Comparison of ENCODE assay signal across 35 cellular contexts in genomic region chrX:139267858-139268257, GRCh38.
"Had no signal": no experiment of that assay in that cellular context is flagged by ENCODE, and none has a peak within 500 bp of the region (broad histone marks: within the 10 kb centered on the region; RNA-seq: fewer than 3 reads in every experiment).

No MANE protein-coding gene starts in this region.

- H3K27me3 ChIP-seq: MG63 had no signal

- H3K9me3 ChIP-seq: MG63 had no signal

- H3K36me3 ChIP-seq: MG63 had no signal

- DNase-seq: Karpas-422, Kasumi-1, MG63, MM.1S, MV-4-11, NCI-H1048, NCI-H1092, NCI-H1092 treated with DMSO at 0.1 percent for 48 hours, NCI-H1105, NCI-H1105 treated with DMSO at 0.1 percent for 48 hours, NCI-H1417, NCI-H1417 treated with DMSO at 0.1 percent for 48 hours, NCI-H1436, NCI-H1436 treated with DMSO at 0.1 percent for 48 hours, NCI-H146, NCI-H1694, NCI-H1694 treated with DMSO at 0.1 percent for 48 hours, NCI-H187, NCI-H187 treated with DMSO at 0.1 percent for 48 hours, NCI-H1930, NCI-H2029, NCI-H2029 treated with DMSO at 0.1 percent for 48 hours, NCI-H2081, NCI-H2081 treated with DMSO at 0.1 percent for 48 hours, NCI-H2107, NCI-H2171, NCI-H2171 treated with DMSO at 0.1 percent for 48 hours, NCI-H2227 treated with DMSO at 0.1 percent for 48 hours, NCI-H226, NCI-H345, NCI-H446, NCI-H446 treated with DMSO at 0.1 percent for 48 hours, NCI-H510A, NCI-H510A treated with DMSO at 0.1 percent for 48 hours, NCI-H524 had no signal

- H3K4me3 ChIP-seq: MG63 had no signal
